Comparison of ENCODE assay signal across 8 cellular contexts in genomic region chr11:34356576-34356917, GRCh38. TPM values are rescaled to one million over a fixed set of nuclear protein-coding genes. Genes with fewer than 3 reads are reported as not detected.
DNase-seq lines count a peak whose midpoint lies in the region; ATAC-seq and TF ChIP-seq lines count a peak whose summit lies in the region.

No MANE protein-coding gene starts in this region.

- no peaks in the 10 kb centered on the region for H3K9me3 Mint-ChIP-seq in T-helper 2 cell treated with Interferon-gamma antibody and Interleukin-4, amounts not matched to agents 5 μg/mL and 100 μg/mL, for 36 hours

- no peaks in the 10 kb centered on the region for H3K9me3 ChIP-seq in parathyroid adenoma (ENCODE audit: control insufficient read depth, low read length)

- H3K27ac ChIP-seq in parathyroid adenoma: no peak overlapping the region

- H3K9ac ChIP-seq in parathyroid adenoma: no peak overlapping the region

- ATAC-seq in HG03469 (IDR thresholded peaks at IDR 0.05; ENCODE audit: unreplicated experiment): no peak

- TF ChIP-seq CTCF in WI38 (IDR thresholded peaks at IDR 0.05; ENCODE audit: low read depth, low read length) (no peak), fibroblast of the aortic adventitia (IDR thresholded peaks at IDR 0.05; ENCODE audit: insufficient read depth, low read length) (no peak), parathyroid adenoma (IDR thresholded peaks at IDR 0.05) (no peak)

- peaks cover 37% of the 10 kb centered on the region for H3K4me1 Mint-ChIP-seq in T-helper 2 cell treated with Interferon-gamma antibody and Interleukin-4, amounts not matched to agents 5 μg/mL and 100 μg/mL, for 36 hours (ENCODE audit: low read depth)

- no peaks in the 10 kb centered on the region for H3K36me3 ChIP-seq in parathyroid adenoma (ENCODE audit: control insufficient read depth, insufficient read depth, low read length)

- no peak overlapping the region for H3K27ac Mint-ChIP-seq in T-helper 2 cell treated with Interferon-gamma antibody and Interleukin-4, amounts not matched to agents 5 μg/mL and 100 μg/mL, for 36 hours

- no peak for DNase-seq in T-helper 2 cell treated with Interferon-gamma antibody and Interleukin-4, amounts not matched to agents 5 μg/mL and 100 μg/mL, for 36 hours (ENCODE audit: low spot score)
- DNase-seq in T-helper 2 cell (no peak), fibroblast of the aortic adventitia (ENCODE audit: low read depth) (peak; percentile 64), inferior parietal cortex (ENCODE audit: extremely low spot score) (no peak)
- DNase-seq in activated CD4-positive, CD25-positive, alpha-beta regulatory T cell (lab: John Stamatoyannopoulos, UW): no peak

- H3K4me3 ChIP-seq in WI38 (ENCODE audit: low read depth, low read length): peak overlapping the region; percentile 60
- H3K4me3 ChIP-seq in fibroblast of the aortic adventitia (ENCODE audit: low read depth, low read length): peak overlapping the region; percentile 76
- H3K4me3 ChIP-seq in parathyroid adenoma (ENCODE audit: low read depth, low read length): peak overlapping the region; percentile 40

- no peaks in the 10 kb centered on the region for H3K79me2 ChIP-seq in parathyroid adenoma

- H3K4me2 ChIP-seq in parathyroid adenoma (ENCODE audit: low read length): peak overlapping the region; percentile 72

- H2AFZ ChIP-seq in parathyroid adenoma: peak overlapping the region; percentile 74

- no peaks in the 10 kb centered on the region for H3K27me3 ChIP-seq in parathyroid adenoma (ENCODE audit: control insufficient read depth, insufficient read depth, low read length)

- peaks cover 4% of the 10 kb centered on the region for H3K36me3 Mint-ChIP-seq in T-helper 2 cell treated with Interferon-gamma antibody and Interleukin-4, amounts not matched to agents 5 μg/mL and 100 μg/mL, for 36 hours (ENCODE audit: low read depth)

- H3K4me1 ChIP-seq in parathyroid adenoma: no peaks in the 10 kb centered on the region

- H3K27me3 Mint-ChIP-seq in T-helper 2 cell treated with Interferon-gamma antibody and Interleukin-4, amounts not matched to agents 5 μg/mL and 100 μg/mL, for 36 hours (ENCODE audit: low read depth): peaks cover 38% of the 10 kb centered on the region

- H3K4me3 Mint-ChIP-seq in T-helper 2 cell treated with Interferon-gamma antibody and Interleukin-4, amounts not matched to agents 5 μg/mL and 100 μg/mL, for 36 hours: peak overlapping the region; percentile 83

RNA-seq across cellular contexts. Expression of gene ABTB2, which starts 1.3 kb away (rescaled TPM):
- 0.82 and 1.7 TPM in 2 replicates for total RNA-seq in fibroblast of the aortic adventitia (ENCODE audit: low replicate concordance)
